ENCODE assay signal across 8 cellular contexts in genomic region chr13:52450012-52450792, GRCh38. TPM values are rescaled to one million over a fixed set of nuclear protein-coding genes. Genes with fewer than 3 reads are reported as not detected.
A peak's percentile ranks its signal among the peaks of the same experiment; 100 is the strongest.
DNase-seq lines count a peak whose midpoint lies in the region; ATAC-seq and TF ChIP-seq lines count a peak whose summit lies in the region.

VPS36 (minus strand) TSS chr13:52450634; CDS start chr13:52450594, 40 bp downstream.

- H3F3A ChIP-seq in GM23338 (replicated peaks; ENCODE audit: low read depth): no peaks in the 10 kb centered on the region

- H3K4me3 Mint-ChIP-seq in GM23338 (peak within 1 kb of the TSS; percentile 88), natural killer cell (peak within 1 kb of the TSS; percentile 97)
- peak within 1 kb of the TSS; percentile 83 for H3K4me3 Mint-ChIP-seq in activated T-helper 17 cell treated with anti-CD3 and anti-CD28 coated beads, Interleukin-2, amount 50 U/mL, for 72 hours

- no peaks in the 10 kb centered on the region for H3K27me3 ChIP-seq in GM23338 (ENCODE audit: insufficient read depth)

- TF ChIP-seq CTCF in GM23338 (conservative IDR thresholded peaks at IDR 0.05; ENCODE audit: low read depth in 2 of 2) (peak; percentile 78 to 96), LNCAP (IDR thresholded peaks at IDR 0.05) (peak; percentile 97), fibroblast of mammary gland (conservative IDR thresholded peaks at IDR 0.05; ENCODE audit: control insufficient read depth, insufficient read depth, low read depth, low read length) (peak; percentile 65), natural killer cell (IDR thresholded peaks at IDR 0.05) (peak; percentile 99)

- ATAC-seq in GM23338 (peak; percentile 81), natural killer cell (peak; percentile 72 to 92 (median 75))
- peak; percentile 81 for ATAC-seq in activated T-helper 17 cell treated with anti-CD3 and anti-CD28 coated beads, Interleukin-2, amount 50 U/mL, for 72 hours (replicated peaks)

- H3K27me3 Mint-ChIP-seq in GM23338 (ENCODE audit: insufficient read depth, low read depth, poor library complexity) (peaks cover 5% of the 10 kb centered on the region), natural killer cell (ENCODE audit: low read depth in 2 of 2) (peaks cover 0 to 2% of the 10 kb centered on the region in 2 donors)
- no peaks in the 10 kb centered on the region for H3K27me3 Mint-ChIP-seq in activated T-helper 17 cell treated with anti-CD3 and anti-CD28 coated beads, Interleukin-2, amount 50 U/mL, for 72 hours

- H3K79me2 ChIP-seq in GM23338 (replicated peaks; ENCODE audit: insufficient read depth): peaks cover 39% of the 10 kb centered on the region

- H3K4me1 Mint-ChIP-seq in GM23338: peaks cover 12% of the 10 kb centered on the region
- peaks cover 22% of the 10 kb centered on the region for H3K4me1 Mint-ChIP-seq in activated T-helper 17 cell treated with anti-CD3 and anti-CD28 coated beads, Interleukin-2, amount 50 U/mL, for 72 hours
- peaks cover 39 to 42% of the 10 kb centered on the region in 2 donors for H3K4me1 Mint-ChIP-seq in natural killer cell

- peaks cover 15% of the 10 kb centered on the region; the same call in 1 of the 2 replicates for H4K20me1 ChIP-seq in GM23338 (replicated peaks; ENCODE audit: insufficient read depth)

- H3K4me2 ChIP-seq in GM23338: peak within 1 kb of the TSS; percentile 79

- H3K4me3 ChIP-seq in GM23338 (peak within 1 kb of the TSS; percentile 74), fibroblast of mammary gland (ENCODE audit: control insufficient read depth, low read depth, low read length) (peak within 1 kb of the TSS; percentile 95)

- H3K9me3 Mint-ChIP-seq in GM23338 (no peaks in the 10 kb centered on the region), natural killer cell (no peaks in the 10 kb centered on the region)
- H3K9me3 Mint-ChIP-seq in activated T-helper 17 cell treated with anti-CD3 and anti-CD28 coated beads, Interleukin-2, amount 50 U/mL, for 72 hours: no peaks in the 10 kb centered on the region

- H3K27ac Mint-ChIP-seq in GM23338: no peak within 1 kb of the TSS; the same call in 1 of the 2 replicates
- H3K27ac Mint-ChIP-seq in activated T-helper 17 cell treated with anti-CD3 and anti-CD28 coated beads, Interleukin-2, amount 50 U/mL, for 72 hours: peak within 1 kb of the TSS; percentile 79
- H3K27ac Mint-ChIP-seq in natural killer cell: peak within 1 kb of the TSS; percentile 87 to 93

- H3K27ac ChIP-seq in GM23338 (ENCODE audit: low read depth): no peak within 1 kb of the TSS

- H2AFZ ChIP-seq in GM23338: peak within 1 kb of the TSS; percentile 88

- H3K9me2 ChIP-seq in GM23338 (ENCODE audit: insufficient read depth): no peaks in the 10 kb centered on the region

- H3K4me1 ChIP-seq in GM23338 (ENCODE audit: insufficient read depth): peaks cover 11% of the 10 kb centered on the region; the same call in 1 of the 2 replicates

- peak; percentile 93 for DNase-seq in EL
- DNase-seq in GM23338 (ENCODE audit: low spot score): peak; percentile 97
- peak; percentile 96 for DNase-seq in RPMI8226
- peak; percentile 91 for DNase-seq in fibroblast of mammary gland (ENCODE audit: low read depth)
- peak; percentile 97 for DNase-seq in natural killer cell
- DNase-seq in stimulated activated naive CD4-positive, alpha-beta T cell treated with Interleukin-2 at 50 U/mL for 16 hours (lab: John Stamatoyannopoulos, UW): peak; percentile 93

- intact Hi-C loops in natural killer cell (cut with micrococcal nuclease): loop anchor here (1.0 to 5.0 kb wide), 2 partner anchors 202 to 449 kb away; partner anchors contain the start of gene SUGT1

- no peaks in the 10 kb centered on the region for H3K36me3 ChIP-seq in GM23338 (ENCODE audit: insufficient read depth)

- H3K36me3 Mint-ChIP-seq in GM23338 (ENCODE audit: low read depth): no peaks in the 10 kb centered on the region
- H3K36me3 Mint-ChIP-seq in activated T-helper 17 cell treated with anti-CD3 and anti-CD28 coated beads, Interleukin-2, amount 50 U/mL, for 72 hours (ENCODE audit: low read depth): peaks cover 20% of the 10 kb centered on the region
- H3K36me3 Mint-ChIP-seq in natural killer cell: no peaks in the 10 kb centered on the region

TF ChIP-seq in GM23338, 12 proteins besides CTCF, POLR2A, EP300 and RAD21:
- TF ChIP-seq CREB1 (CRISPR knock-in tag; IDR thresholded peaks at IDR 0.05; ENCODE audit: low read depth): peak; percentile 66
- peak; percentile 84 for TF ChIP-seq POLR2AphosphoS5 (IDR thresholded peaks at IDR 0.05; ENCODE audit: low read depth)
- TF ChIP-seq JUNB (IDR thresholded peaks at IDR 0.05; ENCODE audit: unreplicated experiment): no peak

RNA-seq across cellular contexts. Expression of gene VPS36, which starts in this region (rescaled TPM):
- total RNA-seq in GM23338 (2014; rRNA removed; shearing (Covaris generic)): 33.8 and 36.2 TPM in 2 replicates
- polyA plus RNA-seq in GM23338 (2016; fragmentation: Nextera tagmentation; extraction: Ambion mirVana): 25.7 and 28.9 TPM in 2 replicates
- total RNA-seq in activated T-helper 17 cell treated with anti-CD3 and anti-CD28 coated beads, Interleukin-2, amount 50 U/mL, for 72 hours: 10 to 100 TPM; 24.0 to 37.6 TPM
- 10 to 100 TPM; 59.0 to 64.2 (median 63.3) TPM for total RNA-seq in natural killer cell
